Comparison of ENCODE assay signal across 9 cellular contexts in the genomic region with DNA sequence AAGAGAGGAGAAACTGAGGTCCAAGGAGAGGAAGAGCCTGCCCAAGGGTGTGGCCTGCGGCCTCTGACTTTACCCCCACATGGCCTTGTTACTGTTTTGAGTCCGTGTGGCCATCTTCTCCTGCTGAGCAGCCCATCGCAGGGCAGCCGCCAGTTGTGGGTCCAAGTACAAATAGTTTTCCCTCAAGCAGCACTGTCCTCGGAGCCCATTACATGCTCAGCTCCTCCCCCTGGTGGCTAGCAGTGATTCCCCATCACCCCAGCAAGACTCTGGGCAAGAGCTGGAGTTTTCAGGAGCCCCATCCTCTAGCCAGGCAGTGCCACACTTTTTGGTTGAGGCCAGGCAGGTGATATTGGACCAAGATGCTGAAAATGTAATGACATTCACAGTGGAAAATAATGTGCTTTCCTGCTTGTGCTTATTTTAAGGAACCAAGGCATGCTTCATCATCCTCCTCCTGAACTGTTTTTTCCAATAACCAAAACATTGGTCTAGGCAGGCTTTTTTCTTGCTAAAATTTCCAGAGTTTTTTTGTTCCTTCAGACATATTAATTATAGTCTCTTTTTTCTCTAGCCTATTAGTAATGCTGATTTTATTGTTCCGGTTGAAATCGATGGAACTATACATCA. TPM values are rescaled to one million over a fixed set of nuclear protein-coding genes. Genes with fewer than 3 reads are reported as not detected.
DNase-seq lines count a peak whose midpoint lies in the region; TF ChIP-seq lines count a peak whose summit lies in the region.
"Had no signal": no experiment of that assay in that cellular context is flagged by ENCODE, and none has a peak within 500 bp of the region (broad histone marks: within the 10 kb centered on the region; RNA-seq: fewer than 3 reads in every experiment).

No MANE protein-coding gene starts in this region.

- H3K27me3 Mint-ChIP-seq in nephron progenitor cell (ENCODE audit: low read depth, poor library complexity): no peaks in the 10 kb centered on the region

- H3K36me3 Mint-ChIP-seq in nephron progenitor cell (ENCODE audit: low read depth): peaks cover 25% of the 10 kb centered on the region

- DNase-seq in NCI-H1105 treated with DMSO at 0.1 percent for 48 hours (lab: John Stamatoyannopoulos, UW) (peak; percentile 11), NCI-H1105 (lab: John Stamatoyannopoulos, UW) (no peak), HEK293T (ENCODE audit: extremely low spot score) (peak; percentile 76), NCI-H82 treated with DMSO at 0.1 percent for 48 hours (lab: John Stamatoyannopoulos, UW; ENCODE audit: unreplicated experiment) (peak; percentile 27), activated T-cell treated with anti-CD3 and anti-CD28 coated beads for 1 hour (ENCODE audit: low read depth) (peak; percentile 49), fibroblast of gingiva (ENCODE audit: low read depth) (peak; percentile 56), nephron progenitor cell (peak; percentile 74), testis (peak; percentile 73)

- no peaks in the 10 kb centered on the region for H3K9me3 ChIP-seq in testis
- H3K9me3 ChIP-seq: BLaER1 treated with 17β-estradiol and CSF1 and Interleukin-3, amounts not matched to agents 10 nM and 100 nM had no signal

- H3K4me3 ChIP-seq in testis: no peak overlapping the region
- H3K4me3 ChIP-seq: BLaER1 treated with 17β-estradiol and CSF1 and Interleukin-3, amounts not matched to agents 10 nM and 100 nM had no signal

- H3K4me1 ChIP-seq in testis: peaks cover 18% of the 10 kb centered on the region

- peak overlapping the region in 1 of 2 donors; percentile 51 for H3K27ac ChIP-seq in testis
- H3K27ac ChIP-seq: BLaER1 treated with 17β-estradiol and CSF1 and Interleukin-3, amounts not matched to agents 10 nM and 100 nM had no signal

- no peak overlapping the region for H3K4me3 Mint-ChIP-seq in nephron progenitor cell

- H3K9me3 Mint-ChIP-seq in nephron progenitor cell: no peaks in the 10 kb centered on the region

- POLR2A ChIA-PET in HEK293T (lab: Yijun Ruan, JAX): no interaction called here

- 58 to 72% methylated on average over 4 to 7 of the region's 7 CpGs for WGBS in testis, 2 donors

- H3K27ac Mint-ChIP-seq in nephron progenitor cell: no peak overlapping the region

- TF ChIP-seq POLR2A in testis (IDR thresholded peaks at IDR 0.05): no peak

- H3K27me3 ChIP-seq in testis: no peaks in the 10 kb centered on the region
- H3K27me3 ChIP-seq: BLaER1 treated with 17β-estradiol and CSF1 and Interleukin-3, amounts not matched to agents 10 nM and 100 nM had no signal

- intact Hi-C loops in testis (cut with DNase I; ENCODE audit: low total_unique reads): no loop called here

- H3K4me1 Mint-ChIP-seq in nephron progenitor cell: peaks cover 20% of the 10 kb centered on the region

- TF ChIP-seq CTCF in nephron progenitor cell (IDR thresholded peaks at IDR 0.05) (peak; percentile 73), testis (IDR thresholded peaks at IDR 0.05) (peak; percentile 53 to 62 (median 55))

- CTCF ChIA-PET in HEK293T (lab: Yijun Ruan, JAX): interaction anchor here (0.6 to 4.3 kb wide), 15 partner anchors 9 to 1406 kb away, joined by 3 to 56 read pairs (median 3); no protein-coding TSS in a partner anchor

- peaks cover 3% of the 10 kb centered on the region for H3K36me3 ChIP-seq in testis (ENCODE audit: low read depth, missing control alignments)
- H3K36me3 ChIP-seq: BLaER1 treated with 17β-estradiol and CSF1 and Interleukin-3, amounts not matched to agents 10 nM and 100 nM had no signal

TF ChIP-seq in HEK293T, 16 proteins besides CTCF, POLR2A, EP300 and RAD21:
- TF ChIP-seq PKNOX1 (IDR thresholded peaks at IDR 0.05) (no peak), FOXA1 (IDR thresholded peaks at IDR 0.05) (no peak), LEF1 (IDR thresholded peaks at IDR 0.05; ENCODE audit: borderline replicate concordance) (no peak), SUZ12 (IDR thresholded peaks at IDR 0.05) (no peak), TARDBP (IDR thresholded peaks at IDR 0.05) (no peak), ELF4 (IDR thresholded peaks at IDR 0.05) (no peak), SP1 (IDR thresholded peaks at IDR 0.05) (no peak), FOXM1 (IDR thresholded peaks at IDR 0.05; ENCODE audit: borderline replicate concordance) (no peak), HDGF (IDR thresholded peaks at IDR 0.05; ENCODE audit: borderline replicate concordance) (no peak), L3MBTL2 (conservative IDR thresholded peaks at IDR 0.05) (no peak), ARNT (IDR thresholded peaks at IDR 0.05) (no peak), FOXK2 (IDR thresholded peaks at IDR 0.05) (no peak), CTBP1 (IDR thresholded peaks at IDR 0.05; ENCODE audit: borderline replicate concordance) (no peak), BHLHE40 (IDR thresholded peaks at IDR 0.05; ENCODE audit: borderline replicate concordance) (no peak), ZNF384 (IDR thresholded peaks at IDR 0.05) (no peak), NFRKB (IDR thresholded peaks at IDR 0.05) (no peak)

RNA-seq across cellular contexts. Expression of gene VILL, which starts 23.2 kb away (rescaled TPM):
- total RNA-seq in testis: 10 to 100 TPM; 16.3 to 17.4 TPM
- polyA plus RNA-seq in testis (ENCODE audit: insufficient read depth, low read depth, low replicate concordance): 9.5 TPM
